Comparison of ENCODE assay signal across 8 cellular contexts in the genomic region with DNA sequence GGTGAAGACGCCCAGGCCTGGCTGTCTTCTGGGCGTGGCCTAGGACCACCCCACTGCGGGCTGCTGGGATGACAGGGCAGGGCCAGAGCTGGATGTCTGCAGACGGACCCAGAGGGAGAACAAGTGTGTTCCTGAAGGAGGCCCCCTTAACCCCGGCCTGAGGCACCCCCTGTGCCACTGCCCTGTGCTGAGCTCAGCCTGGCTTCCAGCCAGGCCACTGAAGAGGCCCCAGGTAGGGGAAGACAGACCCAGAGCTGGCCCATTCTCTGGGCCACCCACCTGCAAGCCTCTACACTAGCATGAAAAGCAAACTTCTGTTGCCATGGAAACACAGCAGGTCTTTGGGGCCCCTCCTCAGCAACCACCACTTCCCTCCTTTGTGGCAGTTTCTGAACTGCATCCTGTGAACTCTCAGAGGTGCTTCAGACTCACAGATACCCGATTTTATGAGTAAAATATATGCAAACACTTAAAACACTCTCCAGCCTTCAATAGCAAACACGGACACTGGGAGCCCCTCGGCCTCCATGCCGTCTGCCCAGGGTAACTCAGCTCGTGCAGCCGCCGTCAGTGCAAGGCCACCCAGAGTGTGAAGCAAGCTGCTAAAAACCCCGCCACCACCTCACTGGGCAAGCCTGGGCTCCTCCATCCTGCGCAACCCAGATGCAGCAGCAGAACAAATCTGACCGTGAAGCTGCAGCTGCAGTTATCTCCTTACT. TPM values are rescaled to one million over a fixed set of nuclear protein-coding genes. Genes with fewer than 3 reads are reported as not detected.
A peak's percentile ranks its signal among the peaks of the same experiment; 100 is the strongest.
DNase-seq lines count a peak whose midpoint lies in the region; ATAC-seq, FAIRE-seq and TF ChIP-seq lines count a peak whose summit lies in the region.

No MANE protein-coding gene starts in this region.

- no peak overlapping the region for H3K27ac ChIP-seq in MM.1S (ENCODE audit: low read length)

- H2AFZ ChIP-seq in MM.1S (ENCODE audit: low read length), result no peak overlapping the region

- H3K9me2 ChIP-seq in MM.1S (replicated peaks; ENCODE audit: insufficient read depth, low read length), result no peaks in the 10 kb centered on the region

- H3K4me2 ChIP-seq in MM.1S (ENCODE audit: low read depth, low read length), result no peak overlapping the region

- H3K27me3 ChIP-seq in MM.1S (replicated peaks; ENCODE audit: insufficient read depth, low read length), result no peaks in the 10 kb centered on the region

- no peaks in the 10 kb centered on the region for H3F3A ChIP-seq in MM.1S (ENCODE audit: insufficient read depth, low read length)

- H3K4me3 ChIP-seq in MM.1S (ENCODE audit: low read length), result no peak overlapping the region

- no peak for TF ChIP-seq CTCF in MM.1S (IDR thresholded peaks at IDR 0.05; ENCODE audit: low read length)

- no peaks in the 10 kb centered on the region for H3K4me1 ChIP-seq in MM.1S (ENCODE audit: low read length)

- no peaks in the 10 kb centered on the region for H3K79me2 ChIP-seq in MM.1S (ENCODE audit: low read length)

- no peak for TF ChIP-seq POLR2A in GM12891 (IDR thresholded peaks at IDR 0.05; ENCODE audit: low read depth, low read length)

- H3K36me3 ChIP-seq in MM.1S (replicated peaks; ENCODE audit: insufficient read depth, low read length), result no peaks in the 10 kb centered on the region

- H3K9me3 ChIP-seq in MM.1S (replicated peaks; ENCODE audit: insufficient read depth, low read length), result no peaks in the 10 kb centered on the region

- no peak overlapping the region for H3K9ac ChIP-seq in MM.1S (ENCODE audit: low read length)

- peak; percentile 86 for ATAC-seq in GM21737 (IDR thresholded peaks at IDR 0.05; ENCODE audit: unreplicated experiment)

- DNase-seq in GM12891 (ENCODE audit: insufficient read length, low spot score), result peak; percentile 65
- peak; percentile 40 for DNase-seq in MM.1S
- DNase-seq in activated CD4-positive, alpha-beta T cell treated with anti-CD3 and anti-CD28 coated beads, Interleukin-2, amount 50 U/mL, for 1 hour, result peak; percentile 69
- DNase-seq in germinal center (ENCODE audit: low spot score), result peak; percentile 75
- peak; percentile 69 for DNase-seq in stimulated activated CD8-positive, alpha-beta memory T cell treated with anti-CD3 and anti-CD28 coated beads, Interleukin-4, amount 100 ng/mL, for 48 hours
- no peak for DNase-seq in NCI-H1694 treated with DMSO at 0.1 percent for 48 hours (lab: John Stamatoyannopoulos, UW)
- DNase-seq in GF-D8 (lab: John Stamatoyannopoulos, UW), result no peak

- H4K20me1 ChIP-seq in MM.1S (ENCODE audit: insufficient read depth, low read length), result no peaks in the 10 kb centered on the region

- FAIRE-seq in GM12891 (lab: Jason Lieb, UNC), result peak; percentile 67

TF ChIP-seq in GM12891, 5 proteins besides CTCF, POLR2A, EP300 and RAD21:
- no peak for TF ChIP-seq POU2F2 (IDR thresholded peaks at IDR 0.05; ENCODE audit: low read depth, low read length)
- peak; percentile 88 for TF ChIP-seq SPI1 (IDR thresholded peaks at IDR 0.05; ENCODE audit: low read depth, low read length)
- no peak for TF ChIP-seq POLR2AphosphoS5 (IDR thresholded peaks at IDR 0.05; ENCODE audit: low read depth, low read length)
- no peak for TF ChIP-seq TAF1 (IDR thresholded peaks at IDR 0.05; ENCODE audit: low read depth, low read length)
- TF ChIP-seq PAX5 (IDR thresholded peaks at IDR 0.05; ENCODE audit: insufficient read depth, low read length, severe bottlenecking), result no peak

RNA-seq across cellular contexts. Expression of a gene that starts 42.5 kb away (rescaled TPM):
- polyA plus RNA-seq in GM12891 (2012; ENCODE audit: low read depth, missing spikeins), result 21.3 TPM

Comparison
In these comparisons a context has a peak if more than half of its experiments do, and no peak if none do; other contexts are left out.
1. DNase-seq: peak in GM12891 (single experiment), MM.1S (single experiment), activated CD4-positive, alpha-beta T cell treated with anti-CD3 and anti-CD28 coated beads, Interleukin-2, amount 50 U/mL, for 1 hour (single experiment), germinal center (single experiment) and stimulated activated CD8-positive, alpha-beta memory T cell treated with anti-CD3 and anti-CD28 coated beads, Interleukin-4, amount 100 ng/mL, for 48 hours (single experiment); none in NCI-H1694 treated with DMSO at 0.1 percent for 48 hours (single experiment) and GF-D8 (single experiment).